ENCODE assay signal across 26 cellular contexts in the genomic region with DNA sequence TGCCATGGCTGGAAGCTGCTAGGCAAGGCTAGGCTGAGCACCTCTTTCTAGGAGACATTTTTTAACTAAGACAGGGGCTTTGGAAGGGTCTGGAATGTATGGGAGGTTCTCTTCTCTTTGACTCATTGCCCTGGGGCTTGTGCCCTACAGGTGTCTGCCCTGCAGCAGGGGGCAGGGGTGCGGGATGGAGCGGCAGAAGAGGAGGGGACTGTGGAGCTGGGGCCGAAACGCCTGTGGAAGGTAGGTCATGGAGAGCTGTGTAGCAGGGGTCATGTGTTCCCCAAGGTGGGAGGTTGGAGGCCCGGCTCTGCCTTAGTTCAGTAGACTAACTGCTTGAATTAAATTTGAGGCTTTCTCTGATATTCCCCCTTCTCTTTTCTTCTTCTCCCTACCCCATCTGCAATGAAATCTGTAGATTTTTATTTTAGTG. TPM values are rescaled to one million over a fixed set of nuclear protein-coding genes. Genes with fewer than 3 reads are reported as not detected.
"Had no signal": no experiment of that assay in that cellular context is flagged by ENCODE, and none has a peak within 500 bp of the region (broad histone marks: within the 10 kb centered on the region; RNA-seq: fewer than 3 reads in every experiment).

No MANE protein-coding gene starts in this region.

- H3K4me2 ChIP-seq: KMS-11 had no signal

- H3K27ac Mint-ChIP-seq: IgD-negative memory B cell had no signal

- H3K9me3 Mint-ChIP-seq: IgD-negative memory B cell had no signal

- H3K27me3 ChIP-seq: SJSA1 had no signal

- ATAC-seq: K562, Panc1, PC-3 had no signal

- H3K4me3 ChIP-seq: K562, SJSA1, SK-N-MC had no signal

- H3K9me3 ChIP-seq: SJSA1 had no signal

- H3K27ac ChIP-seq: HL-60, KMS-11, RWPE1, SJSA1, SK-N-MC had no signal

- DNase-seq: Kasumi-1, MM.1S, NCI-H1048, NCI-H1105, NCI-H1417 treated with DMSO at 0.1 percent for 48 hours, NCI-H146, NCI-H1930, NCI-H2081 treated with DMSO at 0.1 percent for 48 hours, NCI-H2171, NCI-H226, NCI-H446, NCI-H510A, NCI-H524 treated with DMSO at 0.1 percent for 48 hours, NCI-H774, PC-3, SHP77 had no signal

- FAIRE-seq: HTR-8/SVneo, K562 had no signal

- H3K36me3 ChIP-seq: SJSA1 had no signal

- H3K36me3 Mint-ChIP-seq: IgD-negative memory B cell had no signal

- H3K9ac ChIP-seq: KMS-11 had no signal

RNA-seq across cellular contexts. Expression of gene PPFIA4, which starts 18.3 kb away (rescaled TPM):
- total RNA-seq: SJSA1 had no signal
- polyA plus RNA-seq: IgD-negative memory B cell had no signal

RNA-seq across cellular contexts. Expression of gene MYOG, which starts 41.3 kb away (rescaled TPM):
- total RNA-seq: K562, M059J, PC-3, SJSA1 had no signal
- polyA plus RNA-seq: IgD-negative memory B cell, K562 had no signal
